In genomic region chr5:116032094-116032517, GRCh38 we compare ENCODE assay signal across 9 cellular contexts. TPM values are rescaled to one million over a fixed set of nuclear protein-coding genes. Genes with fewer than 3 reads are reported as not detected.
DNase-seq lines count a peak whose midpoint lies in the region; ATAC-seq, FAIRE-seq and TF ChIP-seq lines count a peak whose summit lies in the region.
"Had no signal": no experiment of that assay in that cellular context is flagged by ENCODE, and none has a peak within 500 bp of the region (broad histone marks: within the 10 kb centered on the region; RNA-seq: fewer than 3 reads in every experiment).

ARL14EPL (plus strand) TSS chr5:116032472; CDS start chr5:116051466, 18,994 bp downstream.

- ATAC-seq in GM18861 (IDR thresholded peaks at IDR 0.05; ENCODE audit: unreplicated experiment) = peak; percentile 72
- ATAC-seq in HG03097 (IDR thresholded peaks at IDR 0.05; ENCODE audit: low FRiP score, unreplicated experiment) = peak; percentile 59

- TF ChIP-seq CTCF in AG10803 (conservative IDR thresholded peaks at IDR 0.05; ENCODE audit: low read length) (peak; percentile 68), fibroblast of pulmonary artery (IDR thresholded peaks at IDR 0.05; ENCODE audit: low read length, missing control alignments) (peak; percentile 46)

- peak; percentile 71 for DNase-seq in AG10803 (ENCODE audit: low read depth)
- DNase-seq in RCC 7860 (ENCODE audit: low spot score) = peak; percentile 99
- DNase-seq in fibroblast of pulmonary artery (ENCODE audit: low read depth) = peak; percentile 94
- peak; percentile 97 for DNase-seq in renal cortical epithelial cell (ENCODE audit: low read depth)
- DNase-seq in superior temporal gyrus (ENCODE audit: extremely low spot score) = no peak
- no peak for DNase-seq in retina

- peak; percentile 99 for FAIRE-seq in RCC 7860 (lab: Jason Lieb, UNC)

- H3K4me3 ChIP-seq in AG10803 (ENCODE audit: low read length) (no peak within 1 kb of the TSS), fibroblast of pulmonary artery (replicated peaks; ENCODE audit: low read depth, low read length) (no peak within 1 kb of the TSS)

RNA-seq across cellular contexts. Expression of gene ARL14EPL, which starts in this region (rescaled TPM):
- total RNA-seq in renal cortical epithelial cell = 0.20 TPM in 1 of 2 replicates, not detected in the other
- total RNA-seq: lower leg skin had no signal

Comparison
In these comparisons a context has a peak if more than half of its experiments do, and no peak if none do; other contexts are left out.
1. Peak in DNase-seq in renal cortical epithelial cell; RNA of the gene not detected or under 1 TPM.
2. DNase-seq: peak in AG10803 (single experiment), RCC 7860 (single experiment) and fibroblast of pulmonary artery (single experiment); none in superior temporal gyrus (single experiment) and retina (single experiment).